In genomic region chr10:72265925-72266865, GRCh38 we compare ENCODE assay signal across 1 cellular context.
TF ChIP-seq lines count a peak whose summit lies in the region.

No MANE protein-coding gene starts in this region.

TF ChIP-seq in K562, 482 proteins besides CTCF, POLR2A, EP300 and RAD21 (continued from another document):
- TF ChIP-seq CTCFL (IDR thresholded peaks at IDR 0.05; ENCODE audit: borderline replicate concordance, insufficient read depth, low read depth, low read length, poor library complexity, severe bottlenecking) (no peak), HINFP (tag; conservative IDR thresholded peaks at IDR 0.05; ENCODE audit: low read depth) (no peak), ZBED1 (IDR thresholded peaks at IDR 0.05) (no peak), TAF9B (IDR thresholded peaks at IDR 0.05; ENCODE audit: partially characterized antibody) (no peak), ZNF124 (CRISPR knock-in tag; IDR thresholded peaks at IDR 0.05) (no peak), MED1 (CRISPR knock-in tag; IDR thresholded peaks at IDR 0.05; ENCODE audit: borderline replicate concordance) (no peak), PHTF2 (CRISPR knock-in tag; IDR thresholded peaks at IDR 0.05) (no peak), NCOA2 (IDR thresholded peaks at IDR 0.05; ENCODE audit: partially characterized antibody in 2 of 2) (no peak), ZNF583 (CRISPR knock-in tag; IDR thresholded peaks at IDR 0.05) (no peak), SUPT5H (IDR thresholded peaks at IDR 0.05) (no peak), ZBTB7A (IDR thresholded peaks at IDR 0.05; ENCODE audit: borderline replicate concordance, control insufficient read depth, low read depth, low read length) (no peak), ZNF184 (CRISPR knock-in tag; IDR thresholded peaks at IDR 0.05) (no peak), ZNF232 (CRISPR knock-in tag; IDR thresholded peaks at IDR 0.05) (no peak), RBM22 (IDR thresholded peaks at IDR 0.05; ENCODE audit: low read depth, low read length, poor library complexity, severe bottlenecking) (no peak), ZFP36 (IDR thresholded peaks at IDR 0.05; ENCODE audit: low read depth, low read length, partially characterized antibody) (no peak), XRCC5 (IDR thresholded peaks at IDR 0.05; ENCODE audit: low read depth, low read length) (no peak), BCOR (IDR thresholded peaks at IDR 0.05) (peak; percentile 99)
- TF ChIP-seq, protein P1, sequence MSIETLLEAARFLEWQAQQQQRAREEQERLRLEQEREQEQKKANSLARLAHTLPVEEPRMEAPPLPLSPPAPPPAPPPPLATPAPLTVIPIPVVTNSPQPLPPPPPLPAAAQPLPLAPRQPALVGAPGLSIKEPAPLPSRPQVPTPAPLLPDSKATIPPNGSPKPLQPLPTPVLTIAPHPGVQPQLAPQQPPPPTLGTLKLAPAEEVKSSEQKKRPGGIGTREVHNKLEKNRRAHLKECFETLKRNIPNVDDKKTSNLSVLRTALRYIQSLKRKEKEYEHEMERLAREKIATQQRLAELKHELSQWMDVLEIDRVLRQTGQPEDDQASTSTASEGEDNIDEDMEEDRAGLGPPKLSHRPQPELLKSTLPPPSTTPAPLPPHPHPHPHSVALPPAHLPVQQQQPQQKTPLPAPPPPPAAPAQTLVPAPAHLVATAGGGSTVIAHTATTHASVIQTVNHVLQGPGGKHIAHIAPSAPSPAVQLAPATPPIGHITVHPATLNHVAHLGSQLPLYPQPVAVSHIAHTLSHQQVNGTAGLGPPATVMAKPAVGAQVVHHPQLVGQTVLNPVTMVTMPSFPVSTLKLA (conservative IDR thresholded peaks at IDR 0.05): no peak
- TF ChIP-seq, protein P2, sequence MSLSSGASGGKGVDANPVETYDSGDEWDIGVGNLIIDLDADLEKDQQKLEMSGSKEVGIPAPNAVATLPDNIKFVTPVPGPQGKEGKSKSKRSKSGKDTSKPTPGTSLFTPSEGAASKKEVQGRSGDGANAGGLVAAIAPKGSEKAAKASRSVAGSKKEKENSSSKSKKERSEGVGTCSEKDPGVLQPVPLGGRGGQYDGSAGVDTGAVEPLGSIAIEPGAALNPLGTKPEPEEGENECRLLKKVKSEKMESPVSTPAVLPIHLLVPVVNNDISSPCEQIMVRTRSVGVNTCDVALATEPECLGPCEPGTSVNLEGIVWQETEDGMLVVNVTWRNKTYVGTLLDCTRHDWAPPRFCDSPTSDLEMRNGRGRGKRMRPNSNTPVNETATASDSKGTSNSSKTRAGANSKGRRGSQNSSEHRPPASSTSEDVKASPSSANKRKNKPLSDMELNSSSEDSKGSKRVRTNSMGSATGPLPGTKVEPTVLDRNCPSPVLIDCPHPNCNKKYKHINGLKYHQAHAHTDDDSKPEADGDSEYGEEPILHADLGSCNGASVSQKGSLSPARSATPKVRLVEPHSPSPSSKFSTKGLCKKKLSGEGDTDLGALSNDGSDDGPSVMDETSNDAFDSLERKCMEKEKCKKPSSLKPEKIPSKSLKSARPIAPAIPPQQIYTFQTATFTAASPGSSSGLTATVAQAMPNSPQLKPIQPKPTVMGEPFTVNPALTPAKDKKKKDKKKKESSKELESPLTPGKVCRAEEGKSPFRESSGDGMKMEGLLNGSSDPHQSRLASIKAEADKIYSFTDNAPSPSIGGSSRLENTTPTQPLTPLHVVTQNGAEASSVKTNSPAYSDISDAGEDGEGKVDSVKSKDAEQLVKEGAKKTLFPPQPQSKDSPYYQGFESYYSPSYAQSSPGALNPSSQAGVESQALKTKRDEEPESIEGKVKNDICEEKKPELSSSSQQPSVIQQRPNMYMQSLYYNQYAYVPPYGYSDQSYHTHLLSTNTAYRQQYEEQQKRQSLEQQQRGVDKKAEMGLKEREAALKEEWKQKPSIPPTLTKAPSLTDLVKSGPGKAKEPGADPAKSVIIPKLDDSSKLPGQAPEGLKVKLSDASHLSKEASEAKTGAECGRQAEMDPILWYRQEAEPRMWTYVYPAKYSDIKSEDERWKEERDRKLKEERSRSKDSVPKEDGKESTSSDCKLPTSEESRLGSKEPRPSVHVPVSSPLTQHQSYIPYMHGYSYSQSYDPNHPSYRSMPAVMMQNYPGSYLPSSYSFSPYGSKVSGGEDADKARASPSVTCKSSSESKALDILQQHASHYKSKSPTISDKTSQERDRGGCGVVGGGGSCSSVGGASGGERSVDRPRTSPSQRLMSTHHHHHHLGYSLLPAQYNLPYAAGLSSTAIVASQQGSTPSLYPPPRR (CRISPR knock-in tag; IDR thresholded peaks at IDR 0.05; ENCODE audit: borderline replicate concordance): no peak
- TF ChIP-seq, protein P3, sequence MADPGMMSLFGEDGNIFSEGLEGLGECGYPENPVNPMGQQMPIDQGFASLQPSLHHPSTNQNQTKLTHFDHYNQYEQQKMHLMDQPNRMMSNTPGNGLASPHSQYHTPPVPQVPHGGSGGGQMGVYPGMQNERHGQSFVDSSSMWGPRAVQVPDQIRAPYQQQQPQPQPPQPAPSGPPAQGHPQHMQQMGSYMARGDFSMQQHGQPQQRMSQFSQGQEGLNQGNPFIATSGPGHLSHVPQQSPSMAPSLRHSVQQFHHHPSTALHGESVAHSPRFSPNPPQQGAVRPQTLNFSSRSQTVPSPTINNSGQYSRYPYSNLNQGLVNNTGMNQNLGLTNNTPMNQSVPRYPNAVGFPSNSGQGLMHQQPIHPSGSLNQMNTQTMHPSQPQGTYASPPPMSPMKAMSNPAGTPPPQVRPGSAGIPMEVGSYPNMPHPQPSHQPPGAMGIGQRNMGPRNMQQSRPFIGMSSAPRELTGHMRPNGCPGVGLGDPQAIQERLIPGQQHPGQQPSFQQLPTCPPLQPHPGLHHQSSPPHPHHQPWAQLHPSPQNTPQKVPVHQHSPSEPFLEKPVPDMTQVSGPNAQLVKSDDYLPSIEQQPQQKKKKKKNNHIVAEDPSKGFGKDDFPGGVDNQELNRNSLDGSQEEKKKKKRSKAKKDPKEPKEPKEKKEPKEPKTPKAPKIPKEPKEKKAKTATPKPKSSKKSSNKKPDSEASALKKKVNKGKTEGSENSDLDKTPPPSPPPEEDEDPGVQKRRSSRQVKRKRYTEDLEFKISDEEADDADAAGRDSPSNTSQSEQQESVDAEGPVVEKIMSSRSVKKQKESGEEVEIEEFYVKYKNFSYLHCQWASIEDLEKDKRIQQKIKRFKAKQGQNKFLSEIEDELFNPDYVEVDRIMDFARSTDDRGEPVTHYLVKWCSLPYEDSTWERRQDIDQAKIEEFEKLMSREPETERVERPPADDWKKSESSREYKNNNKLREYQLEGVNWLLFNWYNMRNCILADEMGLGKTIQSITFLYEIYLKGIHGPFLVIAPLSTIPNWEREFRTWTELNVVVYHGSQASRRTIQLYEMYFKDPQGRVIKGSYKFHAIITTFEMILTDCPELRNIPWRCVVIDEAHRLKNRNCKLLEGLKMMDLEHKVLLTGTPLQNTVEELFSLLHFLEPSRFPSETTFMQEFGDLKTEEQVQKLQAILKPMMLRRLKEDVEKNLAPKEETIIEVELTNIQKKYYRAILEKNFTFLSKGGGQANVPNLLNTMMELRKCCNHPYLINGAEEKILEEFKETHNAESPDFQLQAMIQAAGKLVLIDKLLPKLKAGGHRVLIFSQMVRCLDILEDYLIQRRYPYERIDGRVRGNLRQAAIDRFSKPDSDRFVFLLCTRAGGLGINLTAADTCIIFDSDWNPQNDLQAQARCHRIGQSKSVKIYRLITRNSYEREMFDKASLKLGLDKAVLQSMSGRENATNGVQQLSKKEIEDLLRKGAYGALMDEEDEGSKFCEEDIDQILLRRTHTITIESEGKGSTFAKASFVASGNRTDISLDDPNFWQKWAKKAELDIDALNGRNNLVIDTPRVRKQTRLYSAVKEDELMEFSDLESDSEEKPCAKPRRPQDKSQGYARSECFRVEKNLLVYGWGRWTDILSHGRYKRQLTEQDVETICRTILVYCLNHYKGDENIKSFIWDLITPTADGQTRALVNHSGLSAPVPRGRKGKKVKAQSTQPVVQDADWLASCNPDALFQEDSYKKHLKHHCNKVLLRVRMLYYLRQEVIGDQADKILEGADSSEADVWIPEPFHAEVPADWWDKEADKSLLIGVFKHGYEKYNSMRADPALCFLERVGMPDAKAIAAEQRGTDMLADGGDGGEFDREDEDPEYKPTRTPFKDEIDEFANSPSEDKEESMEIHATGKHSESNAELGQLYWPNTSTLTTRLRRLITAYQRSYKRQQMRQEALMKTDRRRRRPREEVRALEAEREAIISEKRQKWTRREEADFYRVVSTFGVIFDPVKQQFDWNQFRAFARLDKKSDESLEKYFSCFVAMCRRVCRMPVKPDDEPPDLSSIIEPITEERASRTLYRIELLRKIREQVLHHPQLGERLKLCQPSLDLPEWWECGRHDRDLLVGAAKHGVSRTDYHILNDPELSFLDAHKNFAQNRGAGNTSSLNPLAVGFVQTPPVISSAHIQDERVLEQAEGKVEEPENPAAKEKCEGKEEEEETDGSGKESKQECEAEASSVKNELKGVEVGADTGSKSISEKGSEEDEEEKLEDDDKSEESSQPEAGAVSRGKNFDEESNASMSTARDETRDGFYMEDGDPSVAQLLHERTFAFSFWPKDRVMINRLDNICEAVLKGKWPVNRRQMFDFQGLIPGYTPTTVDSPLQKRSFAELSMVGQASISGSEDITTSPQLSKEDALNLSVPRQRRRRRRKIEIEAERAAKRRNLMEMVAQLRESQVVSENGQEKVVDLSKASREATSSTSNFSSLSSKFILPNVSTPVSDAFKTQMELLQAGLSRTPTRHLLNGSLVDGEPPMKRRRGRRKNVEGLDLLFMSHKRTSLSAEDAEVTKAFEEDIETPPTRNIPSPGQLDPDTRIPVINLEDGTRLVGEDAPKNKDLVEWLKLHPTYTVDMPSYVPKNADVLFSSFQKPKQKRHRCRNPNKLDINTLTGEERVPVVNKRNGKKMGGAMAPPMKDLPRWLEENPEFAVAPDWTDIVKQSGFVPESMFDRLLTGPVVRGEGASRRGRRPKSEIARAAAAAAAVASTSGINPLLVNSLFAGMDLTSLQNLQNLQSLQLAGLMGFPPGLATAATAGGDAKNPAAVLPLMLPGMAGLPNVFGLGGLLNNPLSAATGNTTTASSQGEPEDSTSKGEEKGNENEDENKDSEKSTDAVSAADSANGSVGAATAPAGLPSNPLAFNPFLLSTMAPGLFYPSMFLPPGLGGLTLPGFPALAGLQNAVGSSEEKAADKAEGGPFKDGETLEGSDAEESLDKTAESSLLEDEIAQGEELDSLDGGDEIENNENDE (IDR thresholded peaks at IDR 0.05; ENCODE audit: low read depth, low read length): no peak
